In the genomic region with DNA sequence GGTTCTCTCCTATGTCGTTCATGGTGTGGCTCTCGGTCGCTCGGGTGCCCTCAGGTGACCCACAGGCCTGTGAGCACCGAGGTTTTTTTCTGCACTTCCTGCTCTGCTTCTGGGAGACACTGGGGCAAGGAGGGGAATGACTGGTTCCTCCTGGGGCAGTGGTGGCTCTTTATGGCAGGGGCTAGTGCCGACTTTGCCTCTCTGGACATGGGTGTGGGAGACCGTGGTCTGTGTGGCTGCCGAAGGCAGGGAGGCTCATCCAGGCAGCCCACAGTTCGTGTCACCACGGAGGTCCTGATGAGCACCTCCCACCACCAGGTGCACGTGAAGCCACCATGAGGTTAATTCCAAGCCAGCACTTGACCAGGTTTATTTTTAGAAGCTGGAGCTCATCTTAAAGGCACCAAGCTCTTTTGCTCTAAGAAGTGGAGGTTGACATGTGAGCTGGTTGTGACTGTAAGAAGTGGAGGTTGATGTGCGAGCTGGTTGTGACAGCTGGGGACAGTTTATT, we compare ENCODE assay signal across 10 cellular contexts. TPM values are rescaled to one million over a fixed set of nuclear protein-coding genes. Genes with fewer than 3 reads are reported as not detected.
DNase-seq lines count a peak whose midpoint lies in the region; ATAC-seq and TF ChIP-seq lines count a peak whose summit lies in the region.
"Had no signal": no experiment of that assay in that cellular context is flagged by ENCODE, and none has a peak within 500 bp of the region (broad histone marks: within the 10 kb centered on the region; RNA-seq: fewer than 3 reads in every experiment).

No MANE protein-coding gene starts in this region.

- H3K27ac Mint-ChIP-seq in CD8-positive, alpha-beta T cell, result peak overlapping the region; percentile 98
- H3K27ac Mint-ChIP-seq in T-helper 1 cell treated with Interleukin-12 subunit alpha and Interleukin-12 subunit beta and Interleukin-4 antibody, amounts not matched to agents 30 μg/mL and 1 μg/mL, for 36 hours, result peak overlapping the region; percentile 98

- peak in 2 of 7 experiments; percentile 32 to 49 for DNase-seq in CD8-positive, alpha-beta T cell
- DNase-seq in left ventricle myocardium superior (peak; percentile 33), dedifferentiated amniotic fluid mesenchymal stem cell (ENCODE audit: extremely low spot score) (no peak), germinal center (ENCODE audit: low spot score) (no peak)
- DNase-seq: activated gamma-delta T cell treated with Interleukin-2 at 50 U/mL for 16 hours, OCI-M1 had no signal

- no peak for TF ChIP-seq CTCF in CD8-positive, alpha-beta T cell (IDR thresholded peaks at IDR 0.05)

- intact Hi-C loops in CD8-positive, alpha-beta T cell (cut with DNase I, micrococcal nuclease), result loop anchor here (2.0 to 10.0 kb wide), 3 partner anchors 21 to 293 kb away; no protein-coding TSS in a partner anchor
- intact Hi-C loops in left ventricle myocardium superior (cut with micrococcal nuclease), result no loop called here

- H3K4me3 Mint-ChIP-seq in CD8-positive, alpha-beta T cell, result peak overlapping the region; percentile 60
- peak overlapping the region; percentile 75 for H3K4me3 Mint-ChIP-seq in T-helper 1 cell treated with Interleukin-12 subunit alpha and Interleukin-12 subunit beta and Interleukin-4 antibody, amounts not matched to agents 30 μg/mL and 1 μg/mL, for 36 hours

- CTCF ChIA-PET in CD8-positive, alpha-beta T cell (lab: Charles Lee), result interaction anchor here (1.2 kb wide), 1 partner anchor 19 kb away, joined by 6 read pairs; no protein-coding TSS in a partner anchor

- no peaks in the 10 kb centered on the region for H3K9me3 Mint-ChIP-seq in CD8-positive, alpha-beta T cell
- no peaks in the 10 kb centered on the region for H3K9me3 Mint-ChIP-seq in T-helper 1 cell treated with Interleukin-12 subunit alpha and Interleukin-12 subunit beta and Interleukin-4 antibody, amounts not matched to agents 30 μg/mL and 1 μg/mL, for 36 hours

- no peaks in the 10 kb centered on the region for H3K36me3 Mint-ChIP-seq in CD8-positive, alpha-beta T cell
- peaks cover 1% of the 10 kb centered on the region for H3K36me3 Mint-ChIP-seq in T-helper 1 cell treated with Interleukin-12 subunit alpha and Interleukin-12 subunit beta and Interleukin-4 antibody, amounts not matched to agents 30 μg/mL and 1 μg/mL, for 36 hours (ENCODE audit: low read depth)

- H3K4me1 Mint-ChIP-seq in CD8-positive, alpha-beta T cell (ENCODE audit: low read depth), result peaks cover 25% of the 10 kb centered on the region
- peaks cover 40% of the 10 kb centered on the region for H3K4me1 Mint-ChIP-seq in T-helper 1 cell treated with Interleukin-12 subunit alpha and Interleukin-12 subunit beta and Interleukin-4 antibody, amounts not matched to agents 30 μg/mL and 1 μg/mL, for 36 hours (ENCODE audit: low read depth)

- H3K4me3 ChIP-seq in CD8-positive, alpha-beta T cell (ENCODE audit: low read depth, low read length), result no peak overlapping the region

- no peaks in the 10 kb centered on the region for H3K36me3 ChIP-seq in CD8-positive, alpha-beta T cell (ENCODE audit: insufficient read depth, low read length)

- POLR2A ChIA-PET in CD8-positive, alpha-beta T cell (lab: Charles Lee), result no interaction called here

- H3K27me3 Mint-ChIP-seq in CD8-positive, alpha-beta T cell (ENCODE audit: low read depth), result peaks cover 3% of the 10 kb centered on the region
- no peaks in the 10 kb centered on the region for H3K27me3 Mint-ChIP-seq in T-helper 1 cell treated with Interleukin-12 subunit alpha and Interleukin-12 subunit beta and Interleukin-4 antibody, amounts not matched to agents 30 μg/mL and 1 μg/mL, for 36 hours (ENCODE audit: low read depth)

- no peaks in the 10 kb centered on the region for H3K27me3 ChIP-seq in CD8-positive, alpha-beta T cell (ENCODE audit: insufficient read depth, low read length)

- peak overlapping the region; percentile 63 for H3K27ac ChIP-seq in CD8-positive, alpha-beta T cell (ENCODE audit: low read depth, low read length)

- peak; percentile 26 for ATAC-seq in CD8-positive, alpha-beta T cell
- ATAC-seq in GM19463 (IDR thresholded peaks at IDR 0.05; ENCODE audit: unreplicated experiment) (peak; percentile 38), left ventricle myocardium superior (peak; percentile 82), HG03039 (IDR thresholded peaks at IDR 0.05; ENCODE audit: unreplicated experiment) (no peak), GM19324 (IDR thresholded peaks at IDR 0.05; ENCODE audit: low FRiP score, unreplicated experiment) (no peak)

- H3K9me3 ChIP-seq in CD8-positive, alpha-beta T cell (ENCODE audit: low read length), result no peaks in the 10 kb centered on the region

- H3K4me1 ChIP-seq in CD8-positive, alpha-beta T cell (ENCODE audit: insufficient read depth, low read length), result peaks cover 35% of the 10 kb centered on the region

RNA-seq across cellular contexts. Expression of a gene that starts 24.7 kb away (rescaled TPM):
- 1 to 10 TPM; 1.0 to 1.8 TPM for total RNA-seq in CD8-positive, alpha-beta T cell
- 45.2 TPM for total RNA-seq in left ventricle myocardium superior

Comparison
In these comparisons a context has a peak if more than half of its experiments do, and no peak if none do; other contexts are left out.
1. ATAC-seq: peak in CD8-positive, alpha-beta T cell (single experiment), GM19463 (single experiment) and left ventricle myocardium superior (single experiment); none in HG03039 (single experiment) and GM19324 (single experiment).
2. RNA of a gene that starts 24.7 kb away (total RNA-seq): 45.2 TPM in left ventricle myocardium superior (single experiment); 1.0 to 1.8 TPM in CD8-positive, alpha-beta T cell; every median in the first group is over 10 times any median in the second.